Comparison of ENCODE assay signal across 26 cellular contexts in the genomic region with DNA sequence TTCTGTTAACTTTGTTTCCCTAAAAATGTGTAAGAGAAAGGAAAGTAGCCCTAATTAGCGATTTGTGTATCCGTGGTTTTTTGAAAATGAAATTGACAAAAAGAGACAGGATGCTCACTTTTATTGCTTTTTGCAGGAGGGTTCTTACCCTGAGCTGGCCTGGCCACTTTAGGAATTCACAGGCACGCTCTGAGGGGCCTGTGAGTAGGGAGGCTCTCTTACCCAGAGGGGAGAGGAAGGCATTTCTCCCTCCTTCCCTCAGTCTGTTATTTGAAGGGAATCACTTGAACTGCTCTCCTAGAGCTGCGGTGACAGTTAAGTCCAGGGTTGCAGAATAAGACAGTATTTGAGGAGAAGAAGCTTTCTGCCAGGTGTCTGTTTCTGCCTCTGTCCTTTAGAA. TPM values are rescaled to one million over a fixed set of nuclear protein-coding genes. Genes with fewer than 3 reads are reported as not detected.
A peak's percentile ranks its signal among the peaks of the same experiment; 100 is the strongest.
DNase-seq lines count a peak whose midpoint lies in the region; ATAC-seq and TF ChIP-seq lines count a peak whose summit lies in the region.
"Had no signal": no experiment of that assay in that cellular context is flagged by ENCODE, and none has a peak within 500 bp of the region (broad histone marks: within the 10 kb centered on the region; RNA-seq: fewer than 3 reads in every experiment).

No MANE protein-coding gene starts in this region.

- H3K4me3 Mint-ChIP-seq in activated T-cell treated with anti-CD3 and anti-CD28 coated beads, Interleukin-2, amount 50 U/mL, for 24 hours, result no peak overlapping the region
- peak overlapping the region in 2 of 5 donors; percentile 7 to 65 for H3K4me3 Mint-ChIP-seq in immature natural killer cell
- H3K4me3 Mint-ChIP-seq in progenitor cell of endocrine pancreas (ENCODE audit: low read depth), result no peak overlapping the region
- no peak overlapping the region for H3K4me3 Mint-ChIP-seq in activated CD8-positive, alpha-beta memory T cell treated with anti-CD3 and anti-CD28 coated beads, Interleukin-2, amount 10 ng/mL, durations not matched to agents 7 days and 5 days
- H3K4me3 Mint-ChIP-seq: endodermal cell, mesothelial cell of epicardium had no signal

- peak overlapping the region; percentile 52 for H3K27ac Mint-ChIP-seq in activated T-cell treated with anti-CD3 and anti-CD28 coated beads, Interleukin-2, amount 50 U/mL, for 24 hours
- peak overlapping the region; percentile 32 to 77 (median 68) for H3K27ac Mint-ChIP-seq in immature natural killer cell
- peak overlapping the region; percentile 45 for H3K27ac Mint-ChIP-seq in progenitor cell of endocrine pancreas
- H3K27ac Mint-ChIP-seq in activated CD8-positive, alpha-beta memory T cell treated with anti-CD3 and anti-CD28 coated beads, Interleukin-2, amount 10 ng/mL, durations not matched to agents 7 days and 5 days, result no peak overlapping the region
- H3K27ac Mint-ChIP-seq: activated T-helper 2 cell treated with anti-CD3 and anti-CD28 coated beads, Interferon-gamma antibody, Interleukin-2, Interleukin-4, amounts not matched to agents 10 μg/mL and 5 μg/mL and 100 μg/mL, durations not matched to agents 14 hours and 24 hours and 36 hours; endodermal cell; mesothelial cell of epicardium had no signal

- H3K27ac ChIP-seq in Karpas-422 (ENCODE audit: low read length) (peak overlapping the region; percentile 32; the same call in 1 of the 2 replicates), right lobe of liver (no peak overlapping the region)
- H3K27ac ChIP-seq: body of pancreas, thoracic aorta had no signal

- no peaks in the 10 kb centered on the region for H3K9me2 ChIP-seq in Karpas-422 (replicated peaks; ENCODE audit: insufficient read depth, low read length)

- H3K4me2 ChIP-seq in Karpas-422 (ENCODE audit: low read depth, low read length, poor library complexity, severe bottlenecking), result peak overlapping the region; percentile 24

- H3K4me1 ChIP-seq in Karpas-422 (ENCODE audit: low read length) (peaks cover 28% of the 10 kb centered on the region), right lobe of liver (peaks cover 0 to 78% (median 28%) of the 10 kb centered on the region in 4 donors)

- H3K9me3 ChIP-seq in Karpas-422 (ENCODE audit: low read length), result no peaks in the 10 kb centered on the region
- H3K9me3 ChIP-seq in right lobe of liver, result no peaks in the 10 kb centered on the region
- H3K9me3 ChIP-seq: body of pancreas, neutrophil, thoracic aorta had no signal

- TF ChIP-seq CTCF in progenitor cell of endocrine pancreas (IDR thresholded peaks at IDR 0.05; ENCODE audit: unreplicated experiment) (no peak), right lobe of liver (IDR thresholded peaks at IDR 0.05) (no peak)

- H3K27me3 Mint-ChIP-seq in activated T-cell treated with anti-CD3 and anti-CD28 coated beads, Interleukin-2, amount 50 U/mL, for 24 hours, result no peaks in the 10 kb centered on the region
- H3K27me3 Mint-ChIP-seq in immature natural killer cell (ENCODE audit: low read depth in 3 of 3), result peaks cover 0 to 8% (median 1%) of the 10 kb centered on the region in 3 donors
- H3K27me3 Mint-ChIP-seq in progenitor cell of endocrine pancreas, result no peaks in the 10 kb centered on the region
- no peaks in the 10 kb centered on the region for H3K27me3 Mint-ChIP-seq in activated CD8-positive, alpha-beta memory T cell treated with anti-CD3 and anti-CD28 coated beads, Interleukin-2, amount 10 ng/mL, durations not matched to agents 7 days and 5 days

- H3K79me2 ChIP-seq in Karpas-422 (ENCODE audit: low read length), result peaks cover 91% of the 10 kb centered on the region

- no peak for DNase-seq in activated T-cell treated with anti-CD3 and anti-CD28 coated beads, Interleukin-2, amount 50 U/mL, for 24 hours
- DNase-seq in activated T-cell treated with anti-CD3 and anti-CD28 coated beads, Interleukin-2, amount 50 U/mL, for 1 hour, result no peak
- DNase-seq in Karpas-422, result no peak
- no peak for DNase-seq in immature natural killer cell
- no peak for DNase-seq in progenitor cell of endocrine pancreas (ENCODE audit: low spot score, unreplicated experiment)
- no peak for DNase-seq in DMS 273 treated with DMSO at 0.1 percent for 48 hours (lab: John Stamatoyannopoulos, UW)
- no peak for DNase-seq in right lobe of liver
- DNase-seq in activated CD8-positive, alpha-beta memory T cell treated with anti-CD3 and anti-CD28 coated beads, Interleukin-2, amount 10 ng/mL, durations not matched to agents 7 days and 5 days, result no peak
- DNase-seq: 8988T; activated CD4-positive, alpha-beta T cell treated with anti-CD3 and anti-CD28 coated beads for 4 hours; AML-193; body of pancreas; endodermal cell; GOT3; NCI-H1105; NCI-H2029; NCI-H446 treated with DMSO at 0.1 percent for 48 hours; NK-92 treated with Interleukin-12 subunit alpha and Interleukin-12 subunit beta, amount 100 ng/mL, for 24 hours; small intestine; stimulated activated naive CD4-positive, alpha-beta T cell; T-helper 2 cell had no signal

- H3K36me3 Mint-ChIP-seq in activated T-cell treated with anti-CD3 and anti-CD28 coated beads, Interleukin-2, amount 50 U/mL, for 24 hours (ENCODE audit: low read depth), result peaks cover 51% of the 10 kb centered on the region
- peaks cover 0 to 7% (median 3%) of the 10 kb centered on the region in 3 donors for H3K36me3 Mint-ChIP-seq in immature natural killer cell
- peaks cover 13% of the 10 kb centered on the region for H3K36me3 Mint-ChIP-seq in progenitor cell of endocrine pancreas (ENCODE audit: insufficient read depth)
- peaks cover 32% of the 10 kb centered on the region for H3K36me3 Mint-ChIP-seq in activated CD8-positive, alpha-beta memory T cell treated with anti-CD3 and anti-CD28 coated beads, Interleukin-2, amount 10 ng/mL, durations not matched to agents 7 days and 5 days

- H3K4me3 ChIP-seq in Karpas-422 (ENCODE audit: low read length) (no peak overlapping the region), right lobe of liver (no peak overlapping the region)
- H3K4me3 ChIP-seq: body of pancreas, thoracic aorta had no signal

- no peak for TF ChIP-seq POLR2A in right lobe of liver (IDR thresholded peaks at IDR 0.05)

- no peak overlapping the region for H3K9ac ChIP-seq in Karpas-422 (ENCODE audit: low read length)

- H2AFZ ChIP-seq in Karpas-422 (ENCODE audit: low read length), result no peak overlapping the region

- peaks cover 81% of the 10 kb centered on the region for H3K4me1 Mint-ChIP-seq in activated T-cell treated with anti-CD3 and anti-CD28 coated beads, Interleukin-2, amount 50 U/mL, for 24 hours (ENCODE audit: low read depth)
- H3K4me1 Mint-ChIP-seq in immature natural killer cell (peaks cover 76 to 94% of the 10 kb centered on the region in 2 donors), progenitor cell of endocrine pancreas (ENCODE audit: low read depth) (peaks cover 35% of the 10 kb centered on the region)
- H3K4me1 Mint-ChIP-seq in activated CD8-positive, alpha-beta memory T cell treated with anti-CD3 and anti-CD28 coated beads, Interleukin-2, amount 10 ng/mL, durations not matched to agents 7 days and 5 days, result peaks cover 47% of the 10 kb centered on the region

- H3K36me3 ChIP-seq in Karpas-422 (ENCODE audit: insufficient read depth, low read length) (peaks cover 2% of the 10 kb centered on the region; the same call in 1 of the 2 replicates), right lobe of liver (peaks cover 0 to 15% (median 3%) of the 10 kb centered on the region in 4 donors)
- H3K36me3 ChIP-seq: thoracic aorta had no signal

- H3K9me3 Mint-ChIP-seq in activated T-cell treated with anti-CD3 and anti-CD28 coated beads, Interleukin-2, amount 50 U/mL, for 24 hours, result no peaks in the 10 kb centered on the region
- H3K9me3 Mint-ChIP-seq in immature natural killer cell (no peaks in the 10 kb centered on the region), progenitor cell of endocrine pancreas (ENCODE audit: low read depth) (no peaks in the 10 kb centered on the region)
- H3K9me3 Mint-ChIP-seq in activated CD8-positive, alpha-beta memory T cell treated with anti-CD3 and anti-CD28 coated beads, Interleukin-2, amount 10 ng/mL, durations not matched to agents 7 days and 5 days (ENCODE audit: low read depth), result no peaks in the 10 kb centered on the region
- H3K9me3 Mint-ChIP-seq: activated T-helper 2 cell treated with anti-CD3 and anti-CD28 coated beads, Interferon-gamma antibody, Interleukin-2, Interleukin-4, amounts not matched to agents 10 μg/mL and 5 μg/mL and 100 μg/mL, durations not matched to agents 14 hours and 24 hours and 36 hours; endodermal cell; mesothelial cell of epicardium had no signal

- peaks cover 11% of the 10 kb centered on the region; the same call in 1 of the 2 replicates for H4K20me1 ChIP-seq in Karpas-422 (ENCODE audit: insufficient read depth, low read depth, low read length)

- CTCF ChIA-PET in activated CD8-positive, alpha-beta memory T cell treated with anti-CD3 and anti-CD28 coated beads, Interleukin-2, amount 10 ng/mL, durations not matched to agents 7 days and 5 days (lab: Charles Lee), result no interaction called here

- H3K27me3 ChIP-seq in Karpas-422 (ENCODE audit: low read length) (no peaks in the 10 kb centered on the region), right lobe of liver (no peaks in the 10 kb centered on the region)
- H3K27me3 ChIP-seq: body of pancreas, neutrophil had no signal

- intact Hi-C loops in right lobe of liver (cut with DNase I), result no loop called here

- WGBS in right lobe of liver (ENCODE audit: insufficient coverage, low coverage, low lambda C conversion rate, missing lambda C conversion rate), result 70% methylated on average over 4 of the region's 4 CpGs

- ATAC-seq in right lobe of liver, result no peak
- ATAC-seq in activated CD8-positive, alpha-beta memory T cell treated with anti-CD3 and anti-CD28 coated beads, Interleukin-2, amount 10 ng/mL, durations not matched to agents 7 days and 5 days, result no peak
- ATAC-seq: body of pancreas, Panc1 had no signal

RNA-seq across cellular contexts. Expression of a gene that starts 16.7 kb away (rescaled TPM):
- 13.2 and 24.0 TPM in 2 replicates for total RNA-seq in Karpas-422 (2014; rRNA removed; shearing (Covaris generic); ENCODE audit: low replicate concordance)
- polyA plus RNA-seq in immature natural killer cell, result 10 to 100 TPM; 62.7 to 80.0 (median 66.8) TPM
- 76.2 and 89.7 TPM in 2 replicates for total RNA-seq in progenitor cell of endocrine pancreas
- total RNA-seq in right lobe of liver, result 100 to 1,000 TPM in 2 of 6 experiments, 10 to 100 TPM in 4; 36.3 to 173 (median 72.8) TPM
- total RNA-seq in activated CD8-positive, alpha-beta memory T cell treated with anti-CD3 and anti-CD28 coated beads, Interleukin-2, amount 10 ng/mL, durations not matched to agents 7 days and 5 days, result 10 to 100 TPM; 78.4 to 84.7 TPM
